ENCODE assay signal across 26 cellular contexts in genomic region chr15:75052972-75053747, GRCh38.
"Had no signal": no experiment of that assay in that cellular context is flagged by ENCODE, and none has a peak within 500 bp of the region (broad histone marks: within the 10 kb centered on the region; RNA-seq: fewer than 3 reads in every experiment).

No MANE protein-coding gene starts in this region.

- H2AFZ ChIP-seq: hepatocyte had no signal

- H3K27ac ChIP-seq: epithelial cell of prostate, foreskin keratinocyte, gastroesophageal sphincter, hepatocyte, psoas muscle, stomach, thyroid gland, upper lobe of left lung had no signal

- H3K4me3 ChIP-seq: colonic mucosa, gastroesophageal sphincter, heart left ventricle, hepatocyte, mucosa of descending colon, psoas muscle, smooth muscle cell, stomach, thyroid gland, upper lobe of left lung had no signal

- DNase-seq: colonic mucosa; effector CD8-positive, alpha-beta T cell; endodermal cell; foreskin keratinocyte; heart left ventricle; kidney; mesenchymal stem cell; mucosa of descending colon; naive B cell; nucleus accumbens; psoas muscle; stimulated activated CD4-positive, alpha-beta T cell treated with anti-CD3 and anti-CD28 coated beads, Interleukin-12 subunit alpha, Interleukin-12 subunit beta, amount 100 ng/mL, for 4 hours; stimulated activated CD4-positive, alpha-beta T cell treated with anti-CD3 and anti-CD28 coated beads, Interleukin-1b, Interleukin-23, amount 100 ng/mL, for 48 hours; stimulated activated CD4-positive, alpha-beta T cell treated with anti-CD3 and anti-CD28 coated beads, Interleukin-4, amount 100 ng/mL, for 24 hours; stimulated activated naive CD4-positive, alpha-beta T cell treated with Interleukin-2 at 50 U/mL for 16 hours; stomach; thyroid gland; upper lobe of left lung had no signal

- H3K4me2 ChIP-seq: hepatocyte, smooth muscle cell had no signal

- ATAC-seq: esophagus mucosa; foreskin keratinocyte; gastroesophageal sphincter; heart left ventricle; left lobe of liver; psoas muscle; right cardiac atrium; stimulated activated effector memory CD8-positive, alpha-beta T cell treated with anti-CD3 and anti-CD28 coated beads, Interleukin-12 subunit alpha, Interleukin-12 subunit beta, amount 100 ng/mL, for 72 hours had no signal

- H3K9me3 ChIP-seq: colonic mucosa, gastroesophageal sphincter, heart left ventricle, mucosa of descending colon, psoas muscle, stomach, thyroid gland, upper lobe of left lung had no signal

- H3K27me3 ChIP-seq: colonic mucosa, foreskin keratinocyte, gastroesophageal sphincter, heart left ventricle, hepatocyte, stomach, thyroid gland, upper lobe of left lung had no signal

- H3K79me2 ChIP-seq: hepatocyte had no signal

- H3K4me1 ChIP-seq: colonic mucosa had no signal

- H3K36me3 ChIP-seq: colonic mucosa, gastroesophageal sphincter, heart left ventricle, thyroid gland had no signal
